Comparison of ENCODE assay signal across 9 cellular contexts in the genomic region with DNA sequence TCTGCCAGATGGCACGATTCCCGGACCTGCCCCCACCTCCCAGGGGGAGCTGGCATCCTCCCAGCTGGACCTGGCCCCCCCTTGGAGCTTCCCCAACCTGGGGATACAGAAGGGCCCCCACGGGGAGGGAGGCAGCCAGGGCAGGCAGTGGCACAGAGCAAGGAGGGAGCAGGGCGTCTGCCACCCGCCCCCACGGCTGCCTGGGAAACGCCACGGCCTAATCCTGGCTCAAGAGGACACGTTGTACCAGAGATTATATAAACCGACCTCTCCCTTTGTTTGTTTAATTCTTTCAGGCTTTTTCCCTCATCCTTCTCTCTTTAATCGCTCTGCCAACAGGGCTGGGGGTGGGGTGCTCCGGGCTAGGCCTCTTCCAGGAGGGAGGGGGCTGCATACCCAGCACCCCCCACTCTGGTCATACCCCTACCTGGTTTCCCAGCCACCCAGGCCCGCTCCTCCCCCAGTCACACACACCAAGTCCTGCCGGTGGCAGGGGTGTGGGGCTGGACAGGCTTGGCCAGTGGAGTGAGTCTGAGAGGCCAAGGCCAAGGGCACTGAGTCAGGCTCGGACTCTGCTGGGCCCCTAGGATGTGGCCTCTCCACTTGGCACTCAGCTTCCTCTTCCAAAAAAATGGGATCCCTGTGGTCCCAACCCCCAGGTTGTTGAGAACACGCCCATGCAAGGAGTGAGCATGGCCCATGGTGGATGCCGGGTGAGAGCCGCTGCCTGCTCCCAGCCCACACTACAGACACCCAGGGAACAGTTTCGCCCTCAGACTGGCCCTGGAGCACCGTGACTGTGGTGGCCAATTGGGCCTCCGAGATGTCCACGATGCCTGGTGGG. TPM values are rescaled to one million over a fixed set of nuclear protein-coding genes. Genes with fewer than 3 reads are reported as not detected.
DNase-seq lines count a peak whose midpoint lies in the region; ATAC-seq, FAIRE-seq and TF ChIP-seq lines count a peak whose summit lies in the region.
"Had no signal": no experiment of that assay in that cellular context is flagged by ENCODE, and none has a peak within 500 bp of the region (broad histone marks: within the 10 kb centered on the region; RNA-seq: fewer than 3 reads in every experiment).

No MANE protein-coding gene starts in this region.

- H3K4me2 ChIP-seq in A549, result peak overlapping the region; percentile 81

- H3K27ac ChIP-seq in A549, result peak overlapping the region; percentile 85 to 94
- peak overlapping the region; percentile 29 for H3K27ac ChIP-seq in epithelial cell of prostate

- no peak for FAIRE-seq in A549 (lab: Jason Lieb, UNC)

- TF ChIP-seq CTCF in A549 (IDR thresholded peaks at IDR 0.05), result no peak

- DNase-seq in A549 (ENCODE audit: low read depth in 1 of 2, low spot score in 1 of 2) (peak in 1 of 2 experiments; percentile 79), NCI-H2196 (lab: John Stamatoyannopoulos, UW; ENCODE audit: unreplicated experiment) (peak; percentile 81), epithelial cell of prostate (ENCODE audit: low read depth, low spot score) (no peak), NCI-H2107 (lab: John Stamatoyannopoulos, UW) (no peak), GOT3 (lab: John Stamatoyannopoulos, UW) (no peak)
- DNase-seq: CD4-positive, CD25-positive, alpha-beta regulatory T cell had no signal

- TF ChIP-seq POLR2A in A549 (IDR thresholded peaks at IDR 0.05; ENCODE audit: low read length), result no peak

- ATAC-seq in A549, result peak; percentile 84 to 85
- ATAC-seq in HG03378 (IDR thresholded peaks at IDR 0.05; ENCODE audit: unreplicated experiment), result no peak
- no peak for ATAC-seq in HG03095 (IDR thresholded peaks at IDR 0.05; ENCODE audit: unreplicated experiment)

- CTCF ChIA-PET in A549 (lab: Yijun Ruan, JAX), result interaction anchor here (1.2 to 2.1 kb wide), 2 partner anchors 93 to 132 kb away, joined by 4 to 15 read pairs; no protein-coding TSS in a partner anchor

- no peaks in the 10 kb centered on the region for H3K36me3 ChIP-seq in mucosa of stomach (ENCODE audit: control insufficient read depth, insufficient read depth, low read length)

- WGBS in A549 (ENCODE audit: missing lambda C conversion rate), result 25% methylated on average over 13 of the region's 22 CpGs

- H3K4me3 ChIP-seq in A549 (no peak overlapping the region), mucosa of stomach (ENCODE audit: low read length) (no peak overlapping the region)

- TF ChIP-seq RAD21 in A549 (conservative IDR thresholded peaks at IDR 0.05 in 1 of 2, IDR thresholded peaks at IDR 0.05 in 1 of 2), result peak in 1 of 2 experiments; percentile 27; a peak in 1 of 5 replicates

- H3K4me1 ChIP-seq in A549 (peaks cover 45% of the 10 kb centered on the region), mucosa of stomach (ENCODE audit: control insufficient read depth, insufficient read depth, low read length) (peaks cover 45% of the 10 kb centered on the region)

- H3K9me3 ChIP-seq in A549 (no peaks in the 10 kb centered on the region), mucosa of stomach (ENCODE audit: control insufficient read depth, low read length) (no peaks in the 10 kb centered on the region)

- no peaks in the 10 kb centered on the region for H3K27me3 ChIP-seq in mucosa of stomach (ENCODE audit: control insufficient read depth, insufficient read depth, low read length)

- peak overlapping the region; percentile 57 for H3K9ac ChIP-seq in mucosa of stomach (ENCODE audit: low read length)

- POLR2A ChIA-PET in A549 (lab: Yijun Ruan, JAX), result interaction anchor here (0.5 to 0.6 kb wide), 2 partner anchors 129 to 136 kb away, joined by 3 read pairs; no protein-coding TSS in a partner anchor

- TF ChIP-seq EP300 in A549 (IDR thresholded peaks at IDR 0.05), result peak; percentile 30 to 52; a peak in 2 of 5 replicates

TF ChIP-seq in A549, 52 proteins besides CTCF, POLR2A, EP300 and RAD21:
- peak; percentile 15; the same call in 1 of the 3 replicates for TF ChIP-seq SMC3 (IDR thresholded peaks at IDR 0.05)
- TF ChIP-seq ZSCAN20 (CRISPR knock-in tag; IDR thresholded peaks at IDR 0.05), result no peak
- TF ChIP-seq FOXS1 (CRISPR knock-in tag; IDR thresholded peaks at IDR 0.05), result no peak
- no peak for TF ChIP-seq NPAS2 (CRISPR knock-in tag; IDR thresholded peaks at IDR 0.05; ENCODE audit: borderline replicate concordance)
- TF ChIP-seq JUN (IDR thresholded peaks at IDR 0.05), result peak in 1 of 2 experiments; percentile 51; a peak in 2 of 5 replicates
- no peak for TF ChIP-seq HOXB13 (CRISPR knock-in tag; IDR thresholded peaks at IDR 0.05; ENCODE audit: low read depth)
TF ChIP-seq in A549: peak in this region for 2.

RNA-seq across cellular contexts. Expression of gene NFIC, which starts 29.5 kb away (rescaled TPM):
- polyA plus RNA-seq in A549 (2011; rRNA removed) (2.6 and 4.7 TPM in 2 replicates), A549 (2017; fragmentation: RNase III; extraction: RNeasy Plus Mini Kit Qiagen cat#74134 plus additional on column Dnase treatment) (34.6 to 36.4 TPM (median 34.9 TPM) in 3 replicates)
- polyA plus RNA-seq in A549 (2012; cell fraction: cytosol; rRNA removed), result 8.9 and 14.2 TPM in 2 replicates
- polyA plus RNA-seq in A549 (2012; cell fraction: nucleus; rRNA removed), result 20.1 and 22.9 TPM in 2 replicates
- polyA minus RNA-seq in A549 (2011; rRNA and poly(A)+ RNA removed), result 10.5 and 14.6 TPM in 2 replicates

Comparison
In these comparisons a context has a peak if more than half of its experiments do, and no peak if none do; other contexts are left out.
1. ATAC-seq: peak in A549 (2 of 2); none in HG03378 (single experiment) and HG03095 (single experiment).